Comparison of ENCODE assay signal across 8 cellular contexts in the genomic region with DNA sequence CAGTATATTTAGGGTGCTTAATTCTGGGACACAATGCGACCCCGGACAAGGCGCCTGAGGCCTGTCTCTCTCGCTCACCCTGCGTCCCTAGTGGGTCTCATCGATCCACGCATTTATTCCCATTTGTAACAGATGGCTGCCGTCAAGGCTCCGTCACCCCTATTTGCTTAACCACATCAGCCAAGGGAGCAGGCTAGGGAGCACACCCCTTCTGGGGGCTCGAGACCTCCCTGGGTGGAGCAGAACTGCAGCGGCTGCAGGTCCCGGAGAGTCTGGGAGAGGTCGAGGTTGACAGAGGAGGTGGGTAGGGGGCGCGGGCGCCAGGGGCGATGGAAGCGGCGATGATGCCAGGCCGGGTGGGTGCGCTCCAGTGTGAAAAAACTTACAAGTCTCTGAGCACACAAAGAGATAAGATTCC. TPM values are rescaled to one million over a fixed set of nuclear protein-coding genes. Genes with fewer than 3 reads are reported as not detected.
A peak's percentile ranks its signal among the peaks of the same experiment; 100 is the strongest.
DNase-seq lines count a peak whose midpoint lies in the region; ATAC-seq and TF ChIP-seq lines count a peak whose summit lies in the region.

No MANE protein-coding gene starts in this region.

- no peaks in the 10 kb centered on the region for H3K9me3 ChIP-seq in CD4-positive, alpha-beta T cell (ENCODE audit: control insufficient read depth, low read length)
- no peaks in the 10 kb centered on the region for H3K9me3 ChIP-seq in Karpas-422 (ENCODE audit: low read length)
- H3K9me3 ChIP-seq in esophagus squamous epithelium: no peaks in the 10 kb centered on the region
- no peaks in the 10 kb centered on the region for H3K9me3 ChIP-seq in uterus

- H3K4me1 ChIP-seq in Karpas-422 (ENCODE audit: low read length) (peaks cover 38% of the 10 kb centered on the region), esophagus squamous epithelium (peaks cover 0 to 33% (median 14%) of the 10 kb centered on the region in 3 donors), uterus (peaks cover 6 to 8% of the 10 kb centered on the region in 2 donors)

- intact Hi-C loops in CD4-positive, alpha-beta T cell (cut with DNase I, micrococcal nuclease): loop anchor here in 1 of 2 experiments (5.0 kb wide), 3 partner anchors 176 to 1354 kb away; a partner anchor contains a TSS
- intact Hi-C loops in esophagus squamous epithelium (cut with DNase I): loop anchor here (5.0 kb wide), 1 partner anchor 59 kb away; a partner anchor contains a TSS
- intact Hi-C loops in uterus (cut with DNase I; ENCODE audit: low total_unique reads): no loop called here

- no peak for TF ChIP-seq POLR2A in esophagus squamous epithelium (IDR thresholded peaks at IDR 0.05)
- no peak for TF ChIP-seq POLR2A in uterus (IDR thresholded peaks at IDR 0.05)

- WGBS in esophagus squamous epithelium, 2 donors: 0 to 1% methylated on average over 10 to 21 of the region's 21 CpGs

- peaks cover 47% of the 10 kb centered on the region for H3K4me1 Mint-ChIP-seq in CD4-positive, alpha-beta T cell (ENCODE audit: low read depth)
- H3K4me1 Mint-ChIP-seq in nephron progenitor cell: peaks cover 33% of the 10 kb centered on the region

- peaks cover 5% of the 10 kb centered on the region; the same call in 1 of the 2 replicates for H4K20me1 ChIP-seq in Karpas-422 (ENCODE audit: insufficient read depth, low read depth, low read length)

- H3K9me2 ChIP-seq in Karpas-422 (replicated peaks; ENCODE audit: insufficient read depth, low read length): no peaks in the 10 kb centered on the region

- peak overlapping the region; percentile 97 for H3K4me3 ChIP-seq in Karpas-422 (ENCODE audit: low read length)
- peak overlapping the region; percentile 68 to 99 (median 93) for H3K4me3 ChIP-seq in esophagus squamous epithelium
- H3K4me3 ChIP-seq in uterus: peak overlapping the region; percentile 62 to 79

- H3K36me3 ChIP-seq in Karpas-422 (ENCODE audit: insufficient read depth, low read length) (peaks cover 32% of the 10 kb centered on the region; the same call in 1 of the 2 replicates), esophagus squamous epithelium (peaks cover 0 to 33% (median 0%) of the 10 kb centered on the region in 3 donors), uterus (no peaks in the 10 kb centered on the region)

- CTCF ChIA-PET in CD4-positive, alpha-beta T cell (lab: Charles Lee): interaction anchor here (0.6 to 1.9 kb wide), 13 partner anchors 10 to 180 kb away, joined by 3 to 10 read pairs (median 4); a partner anchor contains a TSS

- peaks cover 72% of the 10 kb centered on the region for H3K79me2 ChIP-seq in Karpas-422 (ENCODE audit: low read length)

- H3K27ac Mint-ChIP-seq in CD4-positive, alpha-beta T cell: peak overlapping the region; percentile 99
- peak overlapping the region; percentile 98 for H3K27ac Mint-ChIP-seq in nephron progenitor cell

- POLR2A ChIA-PET in CD4-positive, alpha-beta T cell (lab: Charles Lee): interaction anchor here (1.0 to 3.4 kb wide), 11 partner anchors 8 to 1350 kb away, joined by 3 to 51 read pairs (median 10); a partner anchor contains a TSS

- H3K4me2 ChIP-seq in Karpas-422 (ENCODE audit: low read depth, low read length, poor library complexity, severe bottlenecking): peak overlapping the region; percentile 82

- H3K9me3 Mint-ChIP-seq in CD4-positive, alpha-beta T cell: no peaks in the 10 kb centered on the region
- no peaks in the 10 kb centered on the region for H3K9me3 Mint-ChIP-seq in nephron progenitor cell

- peak overlapping the region; percentile 96 for H3K9ac ChIP-seq in Karpas-422 (ENCODE audit: low read length)

- peaks cover 75% of the 10 kb centered on the region for H3K36me3 Mint-ChIP-seq in CD4-positive, alpha-beta T cell (ENCODE audit: low read depth)
- peaks cover 10% of the 10 kb centered on the region for H3K36me3 Mint-ChIP-seq in nephron progenitor cell (ENCODE audit: low read depth)

- no peak for TF ChIP-seq CTCF in CD4-positive, alpha-beta T cell (IDR thresholded peaks at IDR 0.05)
- no peak for TF ChIP-seq CTCF in esophagus squamous epithelium (IDR thresholded peaks at IDR 0.05)
- TF ChIP-seq CTCF in nephron progenitor cell (IDR thresholded peaks at IDR 0.05): no peak
- TF ChIP-seq CTCF in uterus (IDR thresholded peaks at IDR 0.05): no peak

- peak overlapping the region; percentile 29 for H3K27ac ChIP-seq in CD4-positive, alpha-beta T cell (ENCODE audit: low read depth, low read length)
- peak overlapping the region; percentile 54 for H3K27ac ChIP-seq in Karpas-422 (ENCODE audit: low read length)
- peak overlapping the region; percentile 92 to 99 (median 96) for H3K27ac ChIP-seq in esophagus squamous epithelium
- peak overlapping the region; percentile 74 to 99 for H3K27ac ChIP-seq in uterus

- no peak for ATAC-seq in CD4-positive, alpha-beta T cell (ENCODE audit: poor library complexity)
- ATAC-seq in HG03280 (IDR thresholded peaks at IDR 0.05; ENCODE audit: unreplicated experiment) (no peak), GM19035 (IDR thresholded peaks at IDR 0.05; ENCODE audit: unreplicated experiment) (no peak)

- peak overlapping the region; percentile 96 for H3K4me3 Mint-ChIP-seq in CD4-positive, alpha-beta T cell
- peak overlapping the region; percentile 100 for H3K4me3 Mint-ChIP-seq in nephron progenitor cell

- H3K27me3 ChIP-seq in CD4-positive, alpha-beta T cell (ENCODE audit: control insufficient read depth, insufficient read depth, low read length): no peaks in the 10 kb centered on the region
- H3K27me3 ChIP-seq in Karpas-422 (ENCODE audit: low read length) (no peaks in the 10 kb centered on the region), esophagus squamous epithelium (no peaks in the 10 kb centered on the region), uterus (no peaks in the 10 kb centered on the region)

- DNase-seq in CD4-positive, alpha-beta T cell: peak in 8 of 10 experiments; percentile 2 to 38 (median 9)
- peak; percentile 71 for DNase-seq in Karpas-422
- peak; percentile 68 for DNase-seq in activated CD8-positive, alpha-beta memory T cell treated with anti-CD3 and anti-CD28 coated beads, Interleukin-2, amount 50 U/mL, for 48 hours
- DNase-seq in esophagus squamous epithelium (lab: John Stamatoyannopoulos, UW): no peak
- DNase-seq in nephron progenitor cell: peak; percentile 44
- peak; percentile 24 to 32 for DNase-seq in uterus

- H2AFZ ChIP-seq in Karpas-422 (ENCODE audit: low read length): peak overlapping the region; percentile 31; the same call in 1 of the 2 replicates

- H3K27me3 Mint-ChIP-seq in CD4-positive, alpha-beta T cell: peaks cover 5% of the 10 kb centered on the region
- H3K27me3 Mint-ChIP-seq in nephron progenitor cell (ENCODE audit: low read depth, poor library complexity): peaks cover 6% of the 10 kb centered on the region

RNA-seq across cellular contexts. Expression of a gene that starts 0.5 kb away (rescaled TPM):
- total RNA-seq in CD4-positive, alpha-beta T cell: 10 to 100 TPM; 14.4 to 15.1 TPM
- total RNA-seq in Karpas-422 (2014; rRNA removed; shearing (Covaris generic); ENCODE audit: low replicate concordance): 16.8 and 36.9 TPM in 2 replicates
- total RNA-seq in esophagus squamous epithelium (10 to 100 TPM; 15.0 to 43.1 (median 23.3) TPM), uterus (10 to 100 TPM; 26.2 to 36.6 (median 29.8) TPM)

RNA-seq across cellular contexts. Expression of a gene that starts 2.0 kb away (rescaled TPM):
- total RNA-seq in CD4-positive, alpha-beta T cell: 10 to 100 TPM; 40.1 to 48.0 TPM
- total RNA-seq in Karpas-422 (2014; rRNA removed; shearing (Covaris generic); ENCODE audit: low replicate concordance): 49.4 and 75.2 TPM in 2 replicates
- 10 to 100 TPM; 12.4 to 33.0 (median 28.1) TPM for total RNA-seq in esophagus squamous epithelium
- total RNA-seq in uterus: 10 to 100 TPM; 17.1 to 61.2 (median 49.7) TPM

Comparison
In these comparisons a context has a peak if more than half of its experiments do, and no peak if none do; other contexts are left out.
1. H3K27ac ChIP-seq: peak in every context shown above with its lines; median percentile 96 in esophagus squamous epithelium; 86 in uterus; 54 in Karpas-422; 29 in CD4-positive, alpha-beta T cell.